In the genomic region with DNA sequence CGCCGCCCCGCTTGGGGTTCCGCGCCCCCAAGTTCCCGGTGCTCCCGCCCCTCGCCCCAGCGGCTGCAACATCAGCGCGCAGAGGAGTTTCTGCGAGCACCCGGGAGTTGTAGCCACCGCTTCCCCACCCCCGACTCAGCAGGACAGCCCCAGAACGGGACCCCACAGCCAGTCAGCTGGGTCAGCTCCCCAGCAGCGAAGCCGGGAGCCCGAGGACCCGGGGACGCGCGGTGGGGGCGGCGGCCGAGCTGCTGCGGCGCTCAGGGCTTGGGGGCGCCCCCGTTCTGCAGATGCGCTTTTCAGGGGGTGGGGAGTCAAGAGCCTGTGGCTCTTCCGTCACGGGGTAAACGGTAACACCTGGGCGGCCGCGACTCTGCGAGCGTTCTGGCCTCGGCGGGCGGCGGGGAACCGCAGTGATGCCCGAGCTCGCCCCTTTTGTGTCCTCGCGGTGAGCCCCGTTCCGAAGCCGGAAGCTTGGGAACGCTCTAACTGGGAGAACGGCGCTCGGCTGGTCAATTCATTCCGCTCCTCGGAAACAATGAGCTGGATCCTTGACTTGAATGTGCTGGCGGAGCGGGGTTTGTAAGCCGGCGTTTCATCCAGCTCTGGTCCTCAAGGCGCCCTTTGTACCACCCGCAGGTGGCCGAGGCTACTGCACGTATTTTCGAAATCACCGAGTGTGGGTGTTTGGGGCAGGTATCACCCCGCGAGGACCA, we compare ENCODE assay signal across 8 cellular contexts. TPM values are rescaled to one million over a fixed set of nuclear protein-coding genes. Genes with fewer than 3 reads are reported as not detected.
A peak's percentile ranks its signal among the peaks of the same experiment; 100 is the strongest.
DNase-seq lines count a peak whose midpoint lies in the region; ATAC-seq and TF ChIP-seq lines count a peak whose summit lies in the region.

No MANE protein-coding gene starts in this region.

- H4K20me1 ChIP-seq in IMR-90 (ENCODE audit: insufficient read depth, low read length), result no peaks in the 10 kb centered on the region

- H3K4me3 ChIP-seq in IMR-90 (ENCODE audit: insufficient read depth, low read depth, low read length) (peak overlapping the region; percentile 41), left ventricle myocardium inferior (peak overlapping the region; percentile 86), prostate gland (peak overlapping the region; percentile 50 to 51)

- CTCF ChIA-PET in IMR-90 (lab: Yijun Ruan, JAX), result interaction anchor here (1.6 kb wide), 1 partner anchor 14 kb away, joined by 4 read pairs; no protein-coding TSS in a partner anchor

- H3K27ac Mint-ChIP-seq in activated naive CD8-positive, alpha-beta T cell treated with anti-CD3 and anti-CD28 coated beads, Interleukin-2, amount 50 U/mL, for 24 hours, result peak overlapping the region; percentile 88

- peak overlapping the region; percentile 23; the same call in 1 of the 2 replicates for H3K4me2 ChIP-seq in IMR-90 (ENCODE audit: low read depth, low read length)

- no peak overlapping the region for H3K9ac ChIP-seq in IMR-90 (ENCODE audit: low read depth, low read length)

- H3K9me1 ChIP-seq in IMR-90 (ENCODE audit: insufficient read depth, low read length), result no peaks in the 10 kb centered on the region

- peaks cover 29% of the 10 kb centered on the region for H3K4me1 Mint-ChIP-seq in activated naive CD8-positive, alpha-beta T cell treated with anti-CD3 and anti-CD28 coated beads, Interleukin-2, amount 50 U/mL, for 24 hours

- POLR2A ChIA-PET in IMR-90 (lab: Charles Lee; ENCODE audit: unreplicated experiment), result no interaction called here

- H2AK9ac ChIP-seq in IMR-90 (replicated peaks; ENCODE audit: low read depth, low read length, poor library complexity), result no peak overlapping the region

- H3K36me3 Mint-ChIP-seq in activated naive CD8-positive, alpha-beta T cell treated with anti-CD3 and anti-CD28 coated beads, Interleukin-2, amount 50 U/mL, for 24 hours (ENCODE audit: low read depth), result no peaks in the 10 kb centered on the region

- H3K27me3 ChIP-seq in IMR-90 (ENCODE audit: control insufficient read depth, insufficient read depth, low read length) (peaks cover 45% of the 10 kb centered on the region), left ventricle myocardium inferior (ENCODE audit: low read depth) (peaks cover 12% of the 10 kb centered on the region), prostate gland (replicated peaks; ENCODE audit: insufficient read depth) (no peaks in the 10 kb centered on the region)

- no peak overlapping the region for H3K14ac ChIP-seq in IMR-90 (replicated peaks; ENCODE audit: low read depth, low read length)

- H3K9me3 ChIP-seq in IMR-90 (ENCODE audit: control insufficient read depth, insufficient read depth, low read length) (no peaks in the 10 kb centered on the region), left ventricle myocardium inferior (replicated peaks) (no peaks in the 10 kb centered on the region), prostate gland (no peaks in the 10 kb centered on the region)

- H3K9me3 Mint-ChIP-seq in activated naive CD8-positive, alpha-beta T cell treated with anti-CD3 and anti-CD28 coated beads, Interleukin-2, amount 50 U/mL, for 24 hours, result no peaks in the 10 kb centered on the region

- peak overlapping the region; percentile 87 for H3K4me3 Mint-ChIP-seq in activated naive CD8-positive, alpha-beta T cell treated with anti-CD3 and anti-CD28 coated beads, Interleukin-2, amount 50 U/mL, for 24 hours

- H4K8ac ChIP-seq in IMR-90 (ENCODE audit: low read depth in 2 of 2, low read length in 2 of 2), result no peak overlapping the region

- TF ChIP-seq POLR2A in IMR-90 (IDR thresholded peaks at IDR 0.05; ENCODE audit: low read depth, low read length) (no peak), prostate gland (IDR thresholded peaks at IDR 0.05) (no peak)

- DNase-seq in DMS79 (lab: John Stamatoyannopoulos, UW) (peak; percentile 64), IMR-90 (peak; percentile 26), left ventricle myocardium inferior (peak; percentile 47), prostate gland (ENCODE audit: low spot score) (peak; percentile 57), putamen (ENCODE audit: low spot score) (no peak)
- DNase-seq in activated naive CD8-positive, alpha-beta T cell treated with anti-CD3 and anti-CD28 coated beads, Interleukin-2, amount 50 U/mL, for 24 hours, result peak; percentile 74

- H2BK5ac ChIP-seq in IMR-90 (ENCODE audit: low read depth, low read length, poor library complexity, severe bottlenecking), result no peak overlapping the region

- WGBS in IMR-90 (ENCODE audit: extremely low coverage in 2 of 2, insufficient read length in 1 of 2), 2 experiments, result 1% methylated on average over 15 of the region's 69 CpGs; no CpG with 5 or more reads in 1 of the 2 experiments
- WGBS in prostate gland, result under 1% methylated on average over 60 of the region's 69 CpGs

- in situ Hi-C loops in IMR-90 (cut with MboI; ENCODE audit: low sequenced_read_pairs), result no loop called here

- H2BK20ac ChIP-seq in IMR-90 (ENCODE audit: low read depth, low read length), result no peak overlapping the region

- peaks cover 46% of the 10 kb centered on the region for H3K27me3 Mint-ChIP-seq in activated naive CD8-positive, alpha-beta T cell treated with anti-CD3 and anti-CD28 coated beads, Interleukin-2, amount 50 U/mL, for 24 hours

- no peaks in the 10 kb centered on the region for H3K4me1 ChIP-seq in IMR-90 (ENCODE audit: control insufficient read depth, insufficient read depth, low read length)
- H3K4me1 ChIP-seq in left ventricle myocardium inferior, result peaks cover 27% of the 10 kb centered on the region
- no peaks in the 10 kb centered on the region for H3K4me1 ChIP-seq in prostate gland (replicated peaks)

- H3K18ac ChIP-seq in IMR-90 (ENCODE audit: low read depth, low read length), result no peak overlapping the region

- no peak overlapping the region for H3K4ac ChIP-seq in IMR-90 (ENCODE audit: low read depth, low read length)

- peak; percentile 67 for ATAC-seq in GM21528 (IDR thresholded peaks at IDR 0.05; ENCODE audit: low FRiP score, unreplicated experiment)
- ATAC-seq in IMR-90 (ENCODE audit: low read depth), result peak; percentile 57
- peak; percentile 85 for ATAC-seq in SK-N-SH treated with all-trans-retinoic acid at 6 μM for 48 hours
- ATAC-seq in activated naive CD8-positive, alpha-beta T cell treated with anti-CD3 and anti-CD28 coated beads, Interleukin-2, amount 50 U/mL, for 24 hours, result peak; percentile 76

- no peak overlapping the region for H2BK15ac ChIP-seq in IMR-90 (ENCODE audit: low read depth, low read length)

- no peak for TF ChIP-seq RAD21 in IMR-90 (IDR thresholded peaks at IDR 0.05; ENCODE audit: low read length)

- dilution Hi-C loops in IMR-90 (cut with HindIII; ENCODE audit: low sequenced_read_pairs, unreplicated experiment), result no loop called here

- intact Hi-C loops in IMR-90 (cut with micrococcal nuclease) (loop anchor here (10.0 kb wide), 1 partner anchor 214 kb away; no protein-coding TSS in a partner anchor), left ventricle myocardium inferior (cut with micrococcal nuclease) (loop anchor here (10.0 kb wide), 1 partner anchor 214 kb away; no protein-coding TSS in a partner anchor), prostate gland (cut with DNase I) (loop anchor here (5.0 kb wide), 2 partner anchors 178 to 212 kb away; no protein-coding TSS in a partner anchor)

- no peak overlapping the region for H4K5ac ChIP-seq in IMR-90 (ENCODE audit: low read depth, low read length)

- H2AK5ac ChIP-seq in IMR-90 (ENCODE audit: low read depth, low read length), result no peak overlapping the region

- TF ChIP-seq CTCF in IMR-90 (conservative IDR thresholded peaks at IDR 0.05; ENCODE audit: low read depth, low read length) (no peak), left ventricle myocardium inferior (IDR thresholded peaks at IDR 0.05; ENCODE audit: borderline replicate concordance) (peak; percentile 68), prostate gland (IDR thresholded peaks at IDR 0.05) (peak in 2 of 4 experiments; percentile 47 to 66)

- no peaks in the 10 kb centered on the region for H3K79me1 ChIP-seq in IMR-90 (ENCODE audit: low read depth in 1 of 2, low read length in 2 of 2)

- no peak overlapping the region for H2BK120ac ChIP-seq in IMR-90 (ENCODE audit: low read depth, low read length)

- no peak overlapping the region for H3K56ac ChIP-seq in IMR-90 (ENCODE audit: extremely low read depth, insufficient read depth, low read length)

- no TSS peak for BruUV-seq in IMR-90 (replicated peaks; lab: Mats Ljungman, UMichigan)

- H2AFZ ChIP-seq in IMR-90 (replicated peaks; ENCODE audit: low read length, poor library complexity), result peak overlapping the region; percentile 83

- H3K27ac ChIP-seq in IMR-90 (ENCODE audit: insufficient read depth, low read length) (no peak overlapping the region), left ventricle myocardium inferior (replicated peaks) (peak overlapping the region; percentile 94), prostate gland (peak overlapping the region; percentile 35 to 65)

- no peak overlapping the region for H3K23ac ChIP-seq in IMR-90 (ENCODE audit: low read depth, low read length)

- no peaks in the 10 kb centered on the region for H3K36me3 ChIP-seq in IMR-90 (ENCODE audit: control insufficient read depth, insufficient read depth, low read length)
- H3K36me3 ChIP-seq in left ventricle myocardium inferior, result no peaks in the 10 kb centered on the region
- H3K36me3 ChIP-seq in prostate gland, result no peaks in the 10 kb centered on the region

- no peak overlapping the region for H4K91ac ChIP-seq in IMR-90 (ENCODE audit: insufficient read depth, low read depth, low read length)

TF ChIP-seq in SK-N-SH treated with all-trans-retinoic acid at 6 μM for 48 hours, 23 proteins besides CTCF, POLR2A, EP300 and RAD21 (continues in another document):
- no peak for TF ChIP-seq CSDC2 (CRISPR knock-in tag; IDR thresholded peaks at IDR 0.05)
- TF ChIP-seq RARB (CRISPR knock-in tag; IDR thresholded peaks at IDR 0.05), result no peak
- TF ChIP-seq, protein P1, sequence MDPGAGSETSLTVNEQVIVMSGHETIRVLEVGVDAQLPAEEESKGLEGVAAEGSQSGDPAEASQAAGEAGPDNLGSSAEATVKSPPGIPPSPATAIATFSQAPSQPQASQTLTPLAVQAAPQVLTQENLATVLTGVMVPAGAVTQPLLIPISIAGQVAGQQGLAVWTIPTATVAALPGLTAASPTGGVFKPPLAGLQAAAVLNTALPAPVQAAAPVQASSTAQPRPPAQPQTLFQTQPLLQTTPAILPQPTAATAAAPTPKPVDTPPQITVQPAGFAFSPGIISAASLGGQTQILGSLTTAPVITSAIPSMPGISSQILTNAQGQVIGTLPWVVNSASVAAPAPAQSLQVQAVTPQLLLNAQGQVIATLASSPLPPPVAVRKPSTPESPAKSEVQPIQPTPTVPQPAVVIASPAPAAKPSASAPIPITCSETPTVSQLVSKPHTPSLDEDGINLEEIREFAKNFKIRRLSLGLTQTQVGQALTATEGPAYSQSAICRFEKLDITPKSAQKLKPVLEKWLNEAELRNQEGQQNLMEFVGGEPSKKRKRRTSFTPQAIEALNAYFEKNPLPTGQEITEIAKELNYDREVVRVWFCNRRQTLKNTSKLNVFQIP (CRISPR knock-in tag; IDR thresholded peaks at IDR 0.05; ENCODE audit: borderline replicate concordance, low read depth), result no peak
- no peak for TF ChIP-seq ZNF8 (CRISPR knock-in tag; IDR thresholded peaks at IDR 0.05)
- TF ChIP-seq OSR1 (CRISPR knock-in tag; IDR thresholded peaks at IDR 0.05), result no peak

RNA-seq across cellular contexts. Expression of a gene that starts 0.8 kb away (rescaled TPM):
- total RNA-seq in IMR-90 (2012; rRNA removed) (0.28 and 0.36 TPM in 2 replicates), left ventricle myocardium inferior (7.4 TPM), prostate gland (10 to 100 TPM in 1 of 2 donors, 1 to 10 TPM in 1; 4.9 to 65.4 TPM)
- polyA plus RNA-seq in IMR-90 (2012; rRNA removed), result 0.09 and 0.27 TPM in 2 replicates
- 0.03 and 0.20 TPM in 2 replicates for polyA plus RNA-seq in IMR-90 (2012; cell fraction: cytosol; rRNA removed)
- 0.08 and 0.44 TPM in 2 replicates for polyA plus RNA-seq in IMR-90 (2012; cell fraction: nucleus; rRNA removed; ENCODE audit: low replicate concordance)
